In the genomic region with DNA sequence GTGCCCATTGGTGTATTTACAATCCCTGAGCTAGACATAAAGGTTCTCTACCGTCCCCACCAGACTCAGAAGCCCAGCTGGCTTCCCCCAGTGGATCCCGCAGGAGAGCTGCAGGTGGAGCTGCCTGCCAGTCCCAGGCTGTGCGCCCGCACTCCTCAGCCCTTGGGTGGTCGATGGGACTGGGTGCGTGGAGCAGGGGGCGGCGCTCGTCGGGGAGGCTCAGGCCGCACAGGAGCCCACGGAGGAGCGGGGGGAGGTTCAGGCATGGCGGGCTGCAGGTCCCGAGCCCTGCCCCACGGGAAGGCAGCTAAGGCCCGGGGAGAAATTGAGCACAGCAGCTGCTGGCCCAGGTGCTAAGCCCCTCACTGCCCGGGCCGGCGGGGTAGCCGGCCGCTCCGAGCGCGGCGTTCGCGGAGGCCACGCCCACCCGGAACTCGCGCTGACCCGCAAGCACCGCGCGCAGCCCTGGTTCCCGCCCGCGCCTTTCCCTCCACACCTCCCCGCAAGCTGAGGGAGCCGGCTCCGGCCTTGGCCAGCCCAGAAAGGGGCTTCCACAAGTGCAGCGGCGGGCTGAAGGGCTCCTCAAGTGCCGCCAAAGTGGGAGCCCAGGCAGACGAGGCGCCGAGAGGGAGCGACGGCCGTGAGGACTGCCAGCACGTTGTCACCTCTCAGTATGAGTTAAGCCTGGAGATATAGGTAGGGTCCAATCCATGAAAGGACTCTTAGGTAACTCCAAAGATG, we compare ENCODE assay signal across 7 cellular contexts.
A peak's percentile ranks its signal among the peaks of the same experiment; 100 is the strongest.
DNase-seq lines count a peak whose midpoint lies in the region; FAIRE-seq and TF ChIP-seq lines count a peak whose summit lies in the region.
"Not testable (repeated sequence)": the region's sequence is repeated elsewhere in the genome, so short reads cannot be mapped to it uniquely, and the experiment has no call there.

No MANE protein-coding gene starts in this region.

- H3K27ac ChIP-seq in RWPE1 = peak overlapping the region; percentile 34
- H3K27ac ChIP-seq in keratinocyte (ENCODE audit: control insufficient read depth, insufficient read depth, low read length) = not testable (repeated sequence)

- H3K27me3 ChIP-seq in keratinocyte (ENCODE audit: control insufficient read depth, extremely low read depth, insufficient read depth, low read length) = not testable (repeated sequence)

- H4K20me1 ChIP-seq in keratinocyte (ENCODE audit: control insufficient read depth, extremely low read depth, insufficient read depth, low read length) = not testable (repeated sequence)

- not testable (repeated sequence) for H3K9ac ChIP-seq in keratinocyte (ENCODE audit: control insufficient read depth, extremely low read depth, insufficient read depth, low read length)

- not testable (repeated sequence) for H3K9me1 ChIP-seq in keratinocyte (ENCODE audit: control insufficient read depth, extremely low read depth, insufficient read depth, low read length)

- TF ChIP-seq CTCF in RWPE1 (conservative IDR thresholded peaks at IDR 0.05; ENCODE audit: low read depth); cardiac fibroblast (IDR thresholded peaks at IDR 0.05; ENCODE audit: low read depth, low read length); fibroblast of the aortic adventitia (IDR thresholded peaks at IDR 0.05; ENCODE audit: insufficient read depth, low read length); keratinocyte (optimal IDR thresholded peaks at IDR 0.05 in 1 of 3, IDR thresholded peaks at IDR 0.05 in 1 of 3, conservative IDR thresholded peaks at IDR 0.05 in 1 of 3; ENCODE audit: extremely low read depth in 1 of 3, insufficient read depth in 2 of 3, low read length in 3 of 3); retinal pigment epithelial cell (conservative IDR thresholded peaks at IDR 0.05; ENCODE audit: low read depth, low read length): not testable (repeated sequence)

- peak; percentile 59 for DNase-seq in DMS53 (lab: John Stamatoyannopoulos, UW)
- peak; percentile 55 for DNase-seq in NCI-H1092 treated with DMSO at 0.1 percent for 48 hours (lab: John Stamatoyannopoulos, UW)
- not testable (repeated sequence) for DNase-seq in RWPE1 (ENCODE audit: low spot score); cardiac fibroblast (ENCODE audit: low read depth in 2 of 2); fibroblast of the aortic adventitia (ENCODE audit: low read depth); keratinocyte (ENCODE audit: low read depth, low spot score); retinal pigment epithelial cell (ENCODE audit: low read depth)

- POLR2A ChIA-PET in RWPE1 (lab: Yijun Ruan, JAX; ENCODE audit: low non-redundant PET) = not testable (repeated sequence)

- dilution Hi-C loops in keratinocyte (cut with MboI; ENCODE audit: extremely low pct_ligation_motif_present, low sequenced_read_pairs) = not testable (repeated sequence)

- CTCF ChIA-PET in RWPE1 (lab: Yijun Ruan, JAX) = interaction anchor here (0.5 to 0.7 kb wide), 2 partner anchors 14 to 1038 kb away, joined by 3 read pairs; no protein-coding TSS in a partner anchor

- H2AFZ ChIP-seq in keratinocyte (ENCODE audit: control insufficient read depth, low read length) = peak overlapping the region; percentile 6

- not testable (repeated sequence) for H3K9me3 ChIP-seq in keratinocyte (ENCODE audit: control insufficient read depth, low read depth, low read length)

- peak overlapping the region; percentile 25 to 27 for H3K4me3 ChIP-seq in cardiac fibroblast (replicated peaks in 1 of 2; ENCODE audit: low read depth in 2 of 2, low read length in 2 of 2)
- peak overlapping the region; percentile 25 for H3K4me3 ChIP-seq in fibroblast of the aortic adventitia (ENCODE audit: low read depth, low read length)
- not testable (repeated sequence) for H3K4me3 ChIP-seq in keratinocyte (ENCODE audit: control insufficient read depth in 2 of 3, extremely low read depth in 1 of 3, insufficient read depth in 2 of 3, low read depth in 1 of 3, low read length in 3 of 3)
- H3K4me3 ChIP-seq in retinal pigment epithelial cell (ENCODE audit: low read length) = peak overlapping the region; percentile 10

- H3K4me1 ChIP-seq in keratinocyte (ENCODE audit: control insufficient read depth, extremely low read depth, insufficient read depth, low read length) = not testable (repeated sequence)

- not testable (repeated sequence) for H3K4me2 ChIP-seq in keratinocyte (ENCODE audit: control insufficient read depth, extremely low read depth, insufficient read depth, low read depth, low read length)

- not testable (repeated sequence) for H3K79me2 ChIP-seq in keratinocyte (ENCODE audit: control insufficient read depth, insufficient read depth, low read length)

- H3K36me3 ChIP-seq in keratinocyte (ENCODE audit: control insufficient read depth in 2 of 2, extremely low read depth in 1 of 2, insufficient read depth in 2 of 2, low read length in 2 of 2) = not testable (repeated sequence)

- not testable (repeated sequence) for FAIRE-seq in keratinocyte (lab: Jason Lieb, UNC)
